31 cellular contexts compared by ENCODE assay signal in the genomic region with DNA sequence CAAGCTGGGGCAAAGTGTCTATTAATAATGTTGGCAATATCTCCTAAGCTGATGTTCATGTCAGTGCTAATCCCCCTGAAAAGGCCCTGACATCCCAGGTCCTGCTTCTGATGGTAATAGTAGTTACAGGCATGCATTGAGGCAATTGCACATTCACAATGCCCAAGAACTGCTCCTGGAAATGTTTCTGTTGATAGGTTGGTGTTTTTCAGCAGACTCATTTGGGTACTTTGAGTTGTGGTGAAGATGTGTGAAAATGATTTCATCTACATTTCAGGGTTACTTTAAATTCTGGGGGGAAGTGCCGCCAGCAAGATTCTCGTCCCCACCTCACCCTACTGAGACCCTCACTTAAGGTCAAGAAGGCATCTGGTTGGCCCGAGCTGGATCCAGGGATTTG.
"Had no signal": no experiment of that assay in that cellular context is flagged by ENCODE, and none has a peak within 500 bp of the region (broad histone marks: within the 10 kb centered on the region; RNA-seq: fewer than 3 reads in every experiment).

No MANE protein-coding gene starts in this region.

- H3K4me3 Mint-ChIP-seq: activated B cell treated with CpG ODN at 0.5 μM for 24 hours; activated CD4-positive, alpha-beta memory T cell treated with anti-CD3 and anti-CD28 coated beads for 36 hours; activated naive CD4-positive, alpha-beta T cell treated with anti-CD3 and anti-CD28 coated beads, Interleukin-2, amount 10 ng/mL, durations not matched to agents 7 days and 5 days; activated naive CD8-positive, alpha-beta T cell; activated naive CD8-positive, alpha-beta T cell treated with anti-CD3 and anti-CD28 coated beads, Interleukin-2, amount 50 U/mL, for 24 hours; activated T-helper 1 cell treated with anti-CD3 and anti-CD28 coated beads, Interleukin-12 subunit alpha, Interleukin-12 subunit beta, Interleukin-2, Interleukin-4 antibody, amounts not matched to agents 30 ng/mL and 10 ng/mL and 1 ng/mL, durations not matched to agents 14 hours and 24 hours and 36 hours; brain; T-cell had no signal

- DNase-seq: activated B cell treated with CpG ODN at 0.5 μM for 24 hours; activated CD4-positive, alpha-beta memory T cell treated with anti-CD3 and anti-CD28 coated beads for 36 hours; activated CD4-positive, alpha-beta T cell treated with anti-CD3 and anti-CD28 coated beads for 4 hours; activated CD4-positive, alpha-beta T cell treated with anti-CD3 and anti-CD28 coated beads, Interleukin-2, amount 50 U/mL, for 1 hour; activated CD4-positive, CD25-positive, alpha-beta regulatory T cell treated with anti-CD3 and anti-CD28 coated beads, Interleukin-2, amount 50 U/mL, for 72 hours; activated gamma-delta T cell treated with Interleukin-2 at 50 U/mL for 16 hours; activated naive CD4-positive, alpha-beta T cell treated with anti-CD3 and anti-CD28 coated beads, Interleukin-2, amount 10 ng/mL, durations not matched to agents 7 days and 5 days; activated naive CD8-positive, alpha-beta T cell treated with anti-CD3 and anti-CD28 coated beads, Interleukin-2, amount 50 U/mL, for 24 hours; activated T-cell treated with anti-CD3 and anti-CD28 coated beads, Interleukin-2, amount 50 U/mL, for 1 hour; anterior cingulate cortex; caudate nucleus; MM.1S; MV-4-11; NCI-H1092; NCI-H1436 treated with DMSO at 0.1 percent for 48 hours; NCI-H1694 treated with DMSO at 0.1 percent for 48 hours; NCI-H2029; NCI-H345; NCI-H524 treated with DMSO at 0.1 percent for 48 hours; NK-92 treated with Interleukin-12 subunit alpha and Interleukin-12 subunit beta, amount 100 ng/mL, for 24 hours; PC-9; SIG-M5; T-cell; T-helper 9 cell had no signal

- H3K4me3 ChIP-seq: PC-9 had no signal

- ATAC-seq: activated naive CD8-positive, alpha-beta T cell treated with anti-CD3 and anti-CD28 coated beads, Interleukin-2, amount 50 U/mL, for 24 hours; SK-N-SH treated with all-trans-retinoic acid at 6 μM for 48 hours; T-cell had no signal

- H3K4me1 Mint-ChIP-seq: activated naive CD4-positive, alpha-beta T cell treated with anti-CD3 and anti-CD28 coated beads, Interleukin-2, amount 10 ng/mL, durations not matched to agents 7 days and 5 days; activated naive CD8-positive, alpha-beta T cell treated with anti-CD3 and anti-CD28 coated beads, Interleukin-2, amount 50 U/mL, for 24 hours had no signal

- H3K27me3 Mint-ChIP-seq: activated naive CD4-positive, alpha-beta T cell treated with anti-CD3 and anti-CD28 coated beads, Interleukin-2, amount 10 ng/mL, durations not matched to agents 7 days and 5 days; brain had no signal

- H3K27ac ChIP-seq: KMS-11, PC-9, RWPE1, VCaP had no signal

- H3K36me3 Mint-ChIP-seq: activated CD4-positive, alpha-beta memory T cell treated with anti-CD3 and anti-CD28 coated beads for 36 hours; activated naive CD4-positive, alpha-beta T cell treated with anti-CD3 and anti-CD28 coated beads, Interleukin-2, amount 10 ng/mL, durations not matched to agents 7 days and 5 days; activated naive CD8-positive, alpha-beta T cell; brain; T-cell had no signal

- H3K9me3 Mint-ChIP-seq: activated B cell treated with CpG ODN at 0.5 μM for 24 hours; activated CD4-positive, alpha-beta memory T cell treated with anti-CD3 and anti-CD28 coated beads for 36 hours; activated naive CD4-positive, alpha-beta T cell treated with anti-CD3 and anti-CD28 coated beads, Interleukin-2, amount 10 ng/mL, durations not matched to agents 7 days and 5 days; activated naive CD8-positive, alpha-beta T cell treated with anti-CD3 and anti-CD28 coated beads, Interleukin-2, amount 50 U/mL, for 24 hours; activated T-helper 1 cell treated with anti-CD3 and anti-CD28 coated beads, Interleukin-12 subunit alpha, Interleukin-12 subunit beta, Interleukin-2, Interleukin-4 antibody, amounts not matched to agents 30 ng/mL and 10 ng/mL and 1 ng/mL, durations not matched to agents 14 hours and 24 hours and 36 hours; brain; T-cell had no signal

- H3K27ac Mint-ChIP-seq: activated B cell treated with CpG ODN at 0.5 μM for 24 hours; activated CD4-positive, alpha-beta memory T cell treated with anti-CD3 and anti-CD28 coated beads for 36 hours; activated naive CD4-positive, alpha-beta T cell treated with anti-CD3 and anti-CD28 coated beads, Interleukin-2, amount 10 ng/mL, durations not matched to agents 7 days and 5 days; activated naive CD8-positive, alpha-beta T cell; activated naive CD8-positive, alpha-beta T cell treated with anti-CD3 and anti-CD28 coated beads, Interleukin-2, amount 50 U/mL, for 24 hours; activated T-helper 1 cell treated with anti-CD3 and anti-CD28 coated beads, Interleukin-12 subunit alpha, Interleukin-12 subunit beta, Interleukin-2, Interleukin-4 antibody, amounts not matched to agents 30 ng/mL and 10 ng/mL and 1 ng/mL, durations not matched to agents 14 hours and 24 hours and 36 hours; brain; T-cell had no signal
